Comparison of ENCODE assay signal across 1 cellular context in the genomic region with DNA sequence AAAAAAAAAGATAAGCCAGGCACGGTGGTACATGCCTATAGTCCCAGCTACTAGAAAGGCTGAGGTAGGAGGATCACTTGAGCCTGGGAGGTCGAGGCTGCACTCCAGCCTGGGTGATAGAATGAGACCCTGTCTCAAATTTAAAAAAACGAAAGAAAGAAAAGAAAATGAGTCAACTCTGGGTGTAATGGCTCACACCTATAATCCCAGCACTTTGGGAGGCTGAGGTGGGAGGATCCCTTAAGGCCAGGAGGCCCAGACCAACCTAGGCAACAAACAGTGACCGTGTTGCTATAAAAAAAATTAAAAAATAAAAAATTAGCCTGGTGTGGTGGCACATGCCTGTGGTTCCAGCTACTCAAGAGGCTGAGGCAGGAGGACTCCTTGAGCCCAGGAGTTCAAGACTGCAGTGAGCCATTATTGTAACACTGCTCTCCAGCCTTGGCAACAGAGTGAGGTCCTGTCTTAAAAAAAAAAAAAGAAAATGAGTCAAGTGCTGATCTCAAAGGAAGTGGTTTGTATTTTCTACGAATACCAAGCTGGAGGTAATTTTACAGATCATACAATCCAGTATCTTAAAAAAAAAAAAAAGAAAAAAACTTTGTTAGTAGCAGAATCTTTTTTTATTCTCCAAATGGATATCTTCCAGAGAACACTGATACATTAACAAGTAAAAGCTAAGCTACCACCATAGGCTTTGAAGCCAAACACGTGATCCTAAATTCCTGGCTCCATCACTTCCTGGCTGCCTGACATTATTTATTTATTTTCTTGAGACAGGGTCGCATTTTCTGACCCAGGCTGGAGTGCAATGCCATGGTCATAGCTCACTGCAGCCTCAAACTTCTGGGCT.
TF ChIP-seq lines count a peak whose summit lies in the region.

No MANE protein-coding gene starts in this region.

TF ChIP-seq in HepG2, 621 proteins besides CTCF, POLR2A, EP300 and RAD21 (continued from another document):
- TF ChIP-seq, protein P1, sequence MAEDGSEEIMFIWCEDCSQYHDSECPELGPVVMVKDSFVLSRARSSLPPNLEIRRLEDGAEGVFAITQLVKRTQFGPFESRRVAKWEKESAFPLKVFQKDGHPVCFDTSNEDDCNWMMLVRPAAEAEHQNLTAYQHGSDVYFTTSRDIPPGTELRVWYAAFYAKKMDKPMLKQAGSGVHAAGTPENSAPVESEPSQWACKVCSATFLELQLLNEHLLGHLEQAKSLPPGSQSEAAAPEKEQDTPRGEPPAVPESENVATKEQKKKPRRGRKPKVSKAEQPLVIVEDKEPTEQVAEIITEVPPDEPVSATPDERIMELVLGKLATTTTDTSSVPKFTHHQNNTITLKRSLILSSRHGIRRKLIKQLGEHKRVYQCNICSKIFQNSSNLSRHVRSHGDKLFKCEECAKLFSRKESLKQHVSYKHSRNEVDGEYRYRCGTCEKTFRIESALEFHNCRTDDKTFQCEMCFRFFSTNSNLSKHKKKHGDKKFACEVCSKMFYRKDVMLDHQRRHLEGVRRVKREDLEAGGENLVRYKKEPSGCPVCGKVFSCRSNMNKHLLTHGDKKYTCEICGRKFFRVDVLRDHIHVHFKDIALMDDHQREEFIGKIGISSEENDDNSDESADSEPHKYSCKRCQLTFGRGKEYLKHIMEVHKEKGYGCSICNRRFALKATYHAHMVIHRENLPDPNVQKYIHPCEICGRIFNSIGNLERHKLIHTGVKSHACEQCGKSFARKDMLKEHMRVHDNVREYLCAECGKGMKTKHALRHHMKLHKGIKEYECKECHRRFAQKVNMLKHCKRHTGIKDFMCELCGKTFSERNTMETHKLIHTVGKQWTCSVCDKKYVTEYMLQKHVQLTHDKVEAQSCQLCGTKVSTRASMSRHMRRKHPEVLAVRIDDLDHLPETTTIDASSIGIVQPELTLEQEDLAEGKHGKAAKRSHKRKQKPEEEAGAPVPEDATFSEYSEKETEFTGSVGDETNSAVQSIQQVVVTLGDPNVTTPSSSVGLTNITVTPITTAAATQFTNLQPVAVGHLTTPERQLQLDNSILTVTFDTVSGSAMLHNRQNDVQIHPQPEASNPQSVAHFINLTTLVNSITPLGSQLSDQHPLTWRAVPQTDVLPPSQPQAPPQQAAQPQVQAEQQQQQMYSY (CRISPR knock-in tag; IDR thresholded peaks at IDR 0.05): peak; percentile 39; the same call in 1 of the 2 replicates
- TF ChIP-seq ZNF121 (CRISPR knock-in tag; IDR thresholded peaks at IDR 0.05) (peak; percentile 32; the same call in 1 of the 2 replicates), RARA (CRISPR knock-in tag; IDR thresholded peaks at IDR 0.05) (peak; percentile 48), KMT2B (CRISPR knock-in tag; IDR thresholded peaks at IDR 0.05) (no peak), SAP130 (CRISPR knock-in tag; IDR thresholded peaks at IDR 0.05; ENCODE audit: low read depth) (peak; percentile 34; the same call in 1 of the 2 replicates), MZF1 (CRISPR knock-in tag; IDR thresholded peaks at IDR 0.05; ENCODE audit: borderline replicate concordance) (no peak), ETV5 (CRISPR knock-in tag; IDR thresholded peaks at IDR 0.05; ENCODE audit: borderline replicate concordance) (peak; percentile 35; the same call in 1 of the 2 replicates), PRMT3 (CRISPR knock-in tag; IDR thresholded peaks at IDR 0.05; ENCODE audit: borderline replicate concordance, low read depth) (no peak), PHB2 (IDR thresholded peaks at IDR 0.05; ENCODE audit: partially characterized antibody) (no peak), ZNF792 (CRISPR knock-in tag; IDR thresholded peaks at IDR 0.05) (0 out of 2 replicates have a peak, but pooled peaks have one; percentile 19), FOXC1 (CRISPR knock-in tag; IDR thresholded peaks at IDR 0.05; ENCODE audit: borderline replicate concordance) (no peak), ZNF205 (CRISPR knock-in tag; IDR thresholded peaks at IDR 0.05) (no peak), ZNF781 (CRISPR knock-in tag; IDR thresholded peaks at IDR 0.05; ENCODE audit: borderline replicate concordance, not compliant biosample characterization) (no peak), ZNF451 (CRISPR knock-in tag; IDR thresholded peaks at IDR 0.05) (no peak), ZNF501 (CRISPR knock-in tag; IDR thresholded peaks at IDR 0.05) (no peak)
- TF ChIP-seq, protein P2, sequence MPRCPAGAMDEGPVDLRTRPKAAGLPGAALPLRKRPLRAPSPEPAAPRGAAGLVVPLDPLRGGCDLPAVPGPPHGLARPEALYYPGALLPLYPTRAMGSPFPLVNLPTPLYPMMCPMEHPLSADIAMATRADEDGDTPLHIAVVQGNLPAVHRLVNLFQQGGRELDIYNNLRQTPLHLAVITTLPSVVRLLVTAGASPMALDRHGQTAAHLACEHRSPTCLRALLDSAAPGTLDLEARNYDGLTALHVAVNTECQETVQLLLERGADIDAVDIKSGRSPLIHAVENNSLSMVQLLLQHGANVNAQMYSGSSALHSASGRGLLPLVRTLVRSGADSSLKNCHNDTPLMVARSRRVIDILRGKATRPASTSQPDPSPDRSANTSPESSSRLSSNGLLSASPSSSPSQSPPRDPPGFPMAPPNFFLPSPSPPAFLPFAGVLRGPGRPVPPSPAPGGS (CRISPR knock-in tag; IDR thresholded peaks at IDR 0.05): no peak
- TF ChIP-seq, protein P3, sequence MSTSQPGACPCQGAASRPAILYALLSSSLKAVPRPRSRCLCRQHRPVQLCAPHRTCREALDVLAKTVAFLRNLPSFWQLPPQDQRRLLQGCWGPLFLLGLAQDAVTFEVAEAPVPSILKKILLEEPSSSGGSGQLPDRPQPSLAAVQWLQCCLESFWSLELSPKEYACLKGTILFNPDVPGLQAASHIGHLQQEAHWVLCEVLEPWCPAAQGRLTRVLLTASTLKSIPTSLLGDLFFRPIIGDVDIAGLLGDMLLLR (CRISPR knock-in tag; IDR thresholded peaks at IDR 0.05): no peak
- TF ChIP-seq, protein P4, sequence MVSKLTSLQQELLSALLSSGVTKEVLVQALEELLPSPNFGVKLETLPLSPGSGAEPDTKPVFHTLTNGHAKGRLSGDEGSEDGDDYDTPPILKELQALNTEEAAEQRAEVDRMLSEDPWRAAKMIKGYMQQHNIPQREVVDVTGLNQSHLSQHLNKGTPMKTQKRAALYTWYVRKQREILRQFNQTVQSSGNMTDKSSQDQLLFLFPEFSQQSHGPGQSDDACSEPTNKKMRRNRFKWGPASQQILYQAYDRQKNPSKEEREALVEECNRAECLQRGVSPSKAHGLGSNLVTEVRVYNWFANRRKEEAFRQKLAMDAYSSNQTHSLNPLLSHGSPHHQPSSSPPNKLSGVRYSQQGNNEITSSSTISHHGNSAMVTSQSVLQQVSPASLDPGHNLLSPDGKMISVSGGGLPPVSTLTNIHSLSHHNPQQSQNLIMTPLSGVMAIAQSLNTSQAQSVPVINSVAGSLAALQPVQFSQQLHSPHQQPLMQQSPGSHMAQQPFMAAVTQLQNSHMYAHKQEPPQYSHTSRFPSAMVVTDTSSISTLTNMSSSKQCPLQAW (CRISPR knock-in tag; IDR thresholded peaks at IDR 0.05): no peak
- TF ChIP-seq, protein P5, sequence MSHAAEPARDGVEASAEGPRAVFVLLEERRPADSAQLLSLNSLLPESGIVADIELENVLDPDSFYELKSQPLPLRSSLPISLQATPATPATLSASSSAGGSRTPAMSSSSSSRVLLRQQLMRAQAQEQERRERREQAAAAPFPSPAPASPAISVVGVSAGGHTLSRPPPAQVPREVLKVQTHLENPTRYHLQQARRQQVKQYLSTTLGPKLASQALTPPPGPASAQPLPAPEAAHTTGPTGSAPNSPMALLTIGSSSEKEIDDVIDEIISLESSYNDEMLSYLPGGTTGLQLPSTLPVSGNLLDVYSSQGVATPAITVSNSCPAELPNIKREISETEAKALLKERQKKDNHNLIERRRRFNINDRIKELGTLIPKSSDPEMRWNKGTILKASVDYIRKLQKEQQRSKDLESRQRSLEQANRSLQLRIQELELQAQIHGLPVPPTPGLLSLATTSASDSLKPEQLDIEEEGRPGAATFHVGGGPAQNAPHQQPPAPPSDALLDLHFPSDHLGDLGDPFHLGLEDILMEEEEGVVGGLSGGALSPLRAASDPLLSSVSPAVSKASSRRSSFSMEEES (CRISPR knock-in tag; IDR thresholded peaks at IDR 0.05): peak; percentile 51; the same call in 1 of the 2 replicates
- TF ChIP-seq, protein P6, sequence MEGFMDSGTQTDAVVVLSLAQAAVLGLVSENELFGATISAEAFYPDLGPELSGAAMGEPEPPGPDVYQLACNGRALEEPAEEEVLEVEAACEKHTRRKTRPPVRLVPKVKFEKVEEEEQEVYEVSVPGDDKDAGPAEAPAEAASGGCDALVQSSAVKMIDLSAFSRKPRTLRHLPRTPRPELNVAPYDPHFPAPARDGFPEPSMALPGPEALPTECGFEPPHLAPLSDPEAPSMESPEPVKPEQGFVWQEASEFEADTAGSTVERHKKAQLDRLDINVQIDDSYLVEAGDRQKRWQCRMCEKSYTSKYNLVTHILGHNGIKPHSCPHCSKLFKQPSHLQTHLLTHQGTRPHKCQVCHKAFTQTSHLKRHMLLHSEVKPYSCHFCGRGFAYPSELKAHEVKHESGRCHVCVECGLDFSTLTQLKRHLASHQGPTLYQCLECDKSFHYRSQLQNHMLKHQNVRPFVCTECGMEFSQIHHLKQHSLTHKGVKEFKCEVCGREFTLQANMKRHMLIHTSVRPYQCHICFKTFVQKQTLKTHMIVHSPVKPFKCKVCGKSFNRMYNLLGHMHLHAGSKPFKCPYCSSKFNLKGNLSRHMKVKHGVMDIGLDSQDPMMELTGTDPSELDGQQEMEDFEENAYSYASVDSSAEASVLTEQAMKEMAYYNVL (CRISPR knock-in tag; IDR thresholded peaks at IDR 0.05; ENCODE audit: borderline replicate concordance): no peak
- TF ChIP-seq, protein P7, sequence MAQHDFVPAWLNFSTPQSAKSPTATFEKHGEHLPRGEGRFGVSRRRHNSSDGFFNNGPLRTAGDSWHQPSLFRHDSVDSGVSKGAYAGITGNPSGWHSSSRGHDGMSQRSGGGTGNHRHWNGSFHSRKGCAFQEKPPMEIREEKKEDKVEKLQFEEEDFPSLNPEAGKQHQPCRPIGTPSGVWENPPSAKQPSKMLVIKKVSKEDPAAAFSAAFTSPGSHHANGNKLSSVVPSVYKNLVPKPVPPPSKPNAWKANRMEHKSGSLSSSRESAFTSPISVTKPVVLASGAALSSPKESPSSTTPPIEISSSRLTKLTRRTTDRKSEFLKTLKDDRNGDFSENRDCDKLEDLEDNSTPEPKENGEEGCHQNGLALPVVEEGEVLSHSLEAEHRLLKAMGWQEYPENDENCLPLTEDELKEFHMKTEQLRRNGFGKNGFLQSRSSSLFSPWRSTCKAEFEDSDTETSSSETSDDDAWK (CRISPR knock-in tag; IDR thresholded peaks at IDR 0.05): no peak
- TF ChIP-seq, protein P8, sequence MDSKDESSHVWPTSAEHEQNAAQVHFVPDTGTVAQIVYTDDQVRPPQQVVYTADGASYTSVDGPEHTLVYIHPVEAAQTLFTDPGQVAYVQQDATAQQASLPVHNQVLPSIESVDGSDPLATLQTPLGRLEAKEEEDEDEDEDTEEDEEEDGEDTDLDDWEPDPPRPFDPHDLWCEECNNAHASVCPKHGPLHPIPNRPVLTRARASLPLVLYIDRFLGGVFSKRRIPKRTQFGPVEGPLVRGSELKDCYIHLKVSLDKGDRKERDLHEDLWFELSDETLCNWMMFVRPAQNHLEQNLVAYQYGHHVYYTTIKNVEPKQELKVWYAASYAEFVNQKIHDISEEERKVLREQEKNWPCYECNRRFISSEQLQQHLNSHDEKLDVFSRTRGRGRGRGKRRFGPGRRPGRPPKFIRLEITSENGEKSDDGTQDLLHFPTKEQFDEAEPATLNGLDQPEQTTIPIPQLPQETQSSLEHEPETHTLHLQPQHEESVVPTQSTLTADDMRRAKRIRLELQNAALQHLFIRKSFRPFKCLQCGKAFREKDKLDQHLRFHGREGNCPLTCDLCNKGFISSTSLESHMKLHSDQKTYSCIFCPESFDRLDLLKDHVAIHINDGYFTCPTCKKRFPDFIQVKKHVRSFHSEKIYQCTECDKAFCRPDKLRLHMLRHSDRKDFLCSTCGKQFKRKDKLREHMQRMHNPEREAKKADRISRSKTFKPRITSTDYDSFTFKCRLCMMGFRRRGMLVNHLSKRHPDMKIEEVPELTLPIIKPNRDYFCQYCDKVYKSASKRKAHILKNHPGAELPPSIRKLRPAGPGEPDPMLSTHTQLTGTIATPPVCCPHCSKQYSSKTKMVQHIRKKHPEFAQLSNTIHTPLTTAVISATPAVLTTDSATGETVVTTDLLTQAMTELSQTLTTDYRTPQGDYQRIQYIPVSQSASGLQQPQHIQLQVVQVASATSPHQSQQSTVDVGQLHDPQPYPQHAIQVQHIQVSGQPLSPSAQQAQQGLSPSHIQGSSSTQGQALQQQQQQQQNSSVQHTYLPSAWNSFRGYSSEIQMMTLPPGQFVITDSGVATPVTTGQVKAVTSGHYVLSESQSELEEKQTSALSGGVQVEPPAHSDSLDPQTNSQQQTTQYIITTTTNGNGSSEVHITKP (CRISPR knock-in tag; IDR thresholded peaks at IDR 0.05; ENCODE audit: low read depth): no peak
- TF ChIP-seq, protein P9, sequence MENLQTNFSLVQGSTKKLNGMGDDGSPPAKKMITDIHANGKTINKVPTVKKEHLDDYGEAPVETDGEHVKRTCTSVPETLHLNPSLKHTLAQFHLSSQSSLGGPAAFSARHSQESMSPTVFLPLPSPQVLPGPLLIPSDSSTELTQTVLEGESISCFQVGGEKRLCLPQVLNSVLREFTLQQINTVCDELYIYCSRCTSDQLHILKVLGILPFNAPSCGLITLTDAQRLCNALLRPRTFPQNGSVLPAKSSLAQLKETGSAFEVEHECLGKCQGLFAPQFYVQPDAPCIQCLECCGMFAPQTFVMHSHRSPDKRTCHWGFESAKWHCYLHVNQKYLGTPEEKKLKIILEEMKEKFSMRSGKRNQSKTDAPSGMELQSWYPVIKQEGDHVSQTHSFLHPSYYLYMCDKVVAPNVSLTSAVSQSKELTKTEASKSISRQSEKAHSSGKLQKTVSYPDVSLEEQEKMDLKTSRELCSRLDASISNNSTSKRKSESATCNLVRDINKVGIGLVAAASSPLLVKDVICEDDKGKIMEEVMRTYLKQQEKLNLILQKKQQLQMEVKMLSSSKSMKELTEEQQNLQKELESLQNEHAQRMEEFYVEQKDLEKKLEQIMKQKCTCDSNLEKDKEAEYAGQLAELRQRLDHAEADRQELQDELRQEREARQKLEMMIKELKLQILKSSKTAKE (CRISPR knock-in tag; IDR thresholded peaks at IDR 0.05; ENCODE audit: borderline replicate concordance): peak; percentile 41; the same call in 1 of the 2 replicates
- TF ChIP-seq, protein P10, sequence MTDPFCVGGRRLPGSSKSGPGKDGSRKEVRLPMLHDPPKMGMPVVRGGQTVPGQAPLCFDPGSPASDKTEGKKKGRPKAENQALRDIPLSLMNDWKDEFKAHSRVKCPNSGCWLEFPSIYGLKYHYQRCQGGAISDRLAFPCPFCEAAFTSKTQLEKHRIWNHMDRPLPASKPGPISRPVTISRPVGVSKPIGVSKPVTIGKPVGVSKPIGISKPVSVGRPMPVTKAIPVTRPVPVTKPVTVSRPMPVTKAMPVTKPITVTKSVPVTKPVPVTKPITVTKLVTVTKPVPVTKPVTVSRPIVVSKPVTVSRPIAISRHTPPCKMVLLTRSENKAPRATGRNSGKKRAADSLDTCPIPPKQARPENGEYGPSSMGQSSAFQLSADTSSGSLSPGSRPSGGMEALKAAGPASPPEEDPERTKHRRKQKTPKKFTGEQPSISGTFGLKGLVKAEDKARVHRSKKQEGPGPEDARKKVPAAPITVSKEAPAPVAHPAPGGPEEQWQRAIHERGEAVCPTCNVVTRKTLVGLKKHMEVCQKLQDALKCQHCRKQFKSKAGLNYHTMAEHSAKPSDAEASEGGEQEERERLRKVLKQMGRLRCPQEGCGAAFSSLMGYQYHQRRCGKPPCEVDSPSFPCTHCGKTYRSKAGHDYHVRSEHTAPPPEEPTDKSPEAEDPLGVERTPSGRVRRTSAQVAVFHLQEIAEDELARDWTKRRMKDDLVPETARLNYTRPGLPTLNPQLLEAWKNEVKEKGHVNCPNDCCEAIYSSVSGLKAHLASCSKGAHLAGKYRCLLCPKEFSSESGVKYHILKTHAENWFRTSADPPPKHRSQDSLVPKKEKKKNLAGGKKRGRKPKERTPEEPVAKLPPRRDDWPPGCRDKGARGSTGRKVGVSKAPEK (CRISPR knock-in tag; IDR thresholded peaks at IDR 0.05; ENCODE audit: borderline replicate concordance): no peak
